ENCODE assay signal across 9 cellular contexts in genomic region chr13:39565036-39565949, GRCh38. TPM values are rescaled to one million over a fixed set of nuclear protein-coding genes. Genes with fewer than 3 reads are reported as not detected.
DNase-seq lines count a peak whose midpoint lies in the region; ATAC-seq, FAIRE-seq and TF ChIP-seq lines count a peak whose summit lies in the region.
"Had no signal": no experiment of that assay in that cellular context is flagged by ENCODE, and none has a peak within 500 bp of the region (broad histone marks: within the 10 kb centered on the region; RNA-seq: fewer than 3 reads in every experiment).

No MANE protein-coding gene starts in this region.

- DNase-seq in GM04504 (ENCODE audit: low read depth) = peak; percentile 86
- peak; percentile 90 to 91 for DNase-seq in SJSA1 (ENCODE audit: low read depth in 1 of 2, low spot score in 2 of 2)
- peak; percentile 86 for DNase-seq in fibroblast of villous mesenchyme (ENCODE audit: low read depth)
- DNase-seq in pancreas = no peak
- DNase-seq in activated CD4-positive, alpha-beta T cell treated with anti-CD3 and anti-CD28 coated beads, Interleukin-2, amount 50 U/mL, for 4 hours = no peak
- DNase-seq in effector memory CD4-positive, alpha-beta T cell = no peak
- DNase-seq: NCI-H510A had no signal

- 39 to 52% methylated on average over 6 of the region's 6 CpGs for WGBS in pancreas, 2 donors

- no peak overlapping the region for H3K4me3 ChIP-seq in SJSA1
- peak overlapping the region; percentile 35 for H3K4me3 ChIP-seq in fibroblast of villous mesenchyme (ENCODE audit: low read depth, low read length)
- H3K4me3 ChIP-seq in pancreas = no peak overlapping the region
- H3K4me3 ChIP-seq in effector memory CD4-positive, alpha-beta T cell (ENCODE audit: insufficient read depth, low read depth, low read length, poor library complexity, severe bottlenecking) = no peak overlapping the region

- H3K36me3 ChIP-seq in SJSA1 (no peaks in the 10 kb centered on the region), pancreas (no peaks in the 10 kb centered on the region)
- no peaks in the 10 kb centered on the region for H3K36me3 ChIP-seq in effector memory CD4-positive, alpha-beta T cell (ENCODE audit: control insufficient read depth, insufficient read depth, low read length)

- no peaks in the 10 kb centered on the region for H3K27me3 ChIP-seq in SJSA1 (replicated peaks)
- H3K27me3 ChIP-seq in pancreas = no peaks in the 10 kb centered on the region
- H3K27me3 ChIP-seq in effector memory CD4-positive, alpha-beta T cell (replicated peaks; ENCODE audit: control insufficient read depth, insufficient read depth, low read length, poor library complexity, severe bottlenecking) = no peaks in the 10 kb centered on the region

- FAIRE-seq in pancreas (lab: Jason Lieb, UNC) = no peak

- H3K4me1 ChIP-seq in SJSA1 (replicated peaks) (peaks cover 50% of the 10 kb centered on the region), pancreas (no peaks in the 10 kb centered on the region)
- H3K4me1 ChIP-seq in effector memory CD4-positive, alpha-beta T cell (ENCODE audit: control insufficient read depth, insufficient read depth, low read length, poor library complexity, severe bottlenecking) = no peaks in the 10 kb centered on the region

- TF ChIP-seq CTCF in fibroblast of villous mesenchyme (IDR thresholded peaks at IDR 0.05; ENCODE audit: insufficient read depth, low read depth, low read length) (no peak), pancreas (IDR thresholded peaks at IDR 0.05) (no peak)

- H3K9me3 ChIP-seq in SJSA1 (replicated peaks) = no peaks in the 10 kb centered on the region
- H3K9me3 ChIP-seq in pancreas = no peaks in the 10 kb centered on the region
- H3K9me3 ChIP-seq in effector memory CD4-positive, alpha-beta T cell (ENCODE audit: control insufficient read depth, low read length) = no peaks in the 10 kb centered on the region

- intact Hi-C loops in pancreas (cut with DNase I) = no loop called here

- H3K27ac ChIP-seq in SJSA1 (peak overlapping the region; percentile 94), pancreas (no peak overlapping the region)
- no peak overlapping the region for H3K27ac ChIP-seq in effector memory CD4-positive, alpha-beta T cell (ENCODE audit: insufficient read depth, low read length, poor library complexity, severe bottlenecking)

- ATAC-seq in pancreas (peak in 3 of 4 donors; percentile 42 to 68 (median 58)), GM18858 (IDR thresholded peaks at IDR 0.05; ENCODE audit: unreplicated experiment) (no peak), GM19035 (IDR thresholded peaks at IDR 0.05; ENCODE audit: unreplicated experiment) (no peak)

RNA-seq across cellular contexts. Expression of gene LHFPL6, which starts 37.7 kb away (rescaled TPM):
- total RNA-seq in SJSA1 (2014; rRNA removed; shearing (Covaris generic)) = 68.9 and 76.3 TPM in 2 replicates
- 44.8 and 57.9 TPM in 2 replicates for total RNA-seq in fibroblast of villous mesenchyme
- 10 to 100 TPM in 1 of 6 donors, 1 to 10 TPM in 5; 1.8 to 13.4 (median 5.9) TPM for total RNA-seq in pancreas
- polyA plus RNA-seq in pancreas = 1 to 10 TPM; 6.5 to 8.9 TPM

Comparison
In these comparisons a context has a peak if more than half of its experiments do, and no peak if none do; other contexts are left out.
1. DNase-seq: peak in GM04504 (single experiment), SJSA1 (2 of 2) and fibroblast of villous mesenchyme (single experiment); none in pancreas (0 of 6), activated CD4-positive, alpha-beta T cell treated with anti-CD3 and anti-CD28 coated beads, Interleukin-2, amount 50 U/mL, for 4 hours (0 of 2) and effector memory CD4-positive, alpha-beta T cell (0 of 3).
2. ATAC-seq: peak in pancreas (3 of 4); none in GM18858 (single experiment) and GM19035 (single experiment).